ENCODE assay signal across 13 cellular contexts in genomic region chr2:181876614-181877063, GRCh38. TPM values are rescaled to one million over a fixed set of nuclear protein-coding genes. Genes with fewer than 3 reads are reported as not detected.
DNase-seq lines count a peak whose midpoint lies in the region; ATAC-seq and TF ChIP-seq lines count a peak whose summit lies in the region.
"Had no signal": no experiment of that assay in that cellular context is flagged by ENCODE, and none has a peak within 500 bp of the region (broad histone marks: within the 10 kb centered on the region; RNA-seq: fewer than 3 reads in every experiment).

No MANE protein-coding gene starts in this region.

- CTCF ChIA-PET in activated CD4-positive, alpha-beta T cell treated with anti-CD3 and anti-CD28 coated beads for 36 hours (lab: Charles Lee): interaction anchor here (1.5 kb wide), 1 partner anchor 13 kb away, joined by 3 read pairs; no protein-coding TSS in a partner anchor

- no peak overlapping the region for H3K4me3 ChIP-seq in upper lobe of left lung
- no peak overlapping the region for H3K4me3 ChIP-seq in uterus
- H3K4me3 ChIP-seq: tibial artery had no signal

- TF ChIP-seq POLR2A in upper lobe of left lung (IDR thresholded peaks at IDR 0.05) (no peak), uterus (IDR thresholded peaks at IDR 0.05) (no peak)

- H3K27ac Mint-ChIP-seq in activated CD4-positive, alpha-beta T cell treated with anti-CD3 and anti-CD28 coated beads for 36 hours: no peak overlapping the region
- H3K27ac Mint-ChIP-seq: activated T-helper 2 cell treated with anti-CD3 and anti-CD28 coated beads, Interferon-gamma antibody, Interleukin-2, Interleukin-4, amounts not matched to agents 10 μg/mL and 5 μg/mL and 100 μg/mL, durations not matched to agents 14 hours and 24 hours and 36 hours had no signal

- TF ChIP-seq EP300 in upper lobe of left lung (IDR thresholded peaks at IDR 0.05): no peak

- no peak overlapping the region for H3K4me3 Mint-ChIP-seq in activated CD4-positive, alpha-beta T cell treated with anti-CD3 and anti-CD28 coated beads for 36 hours

- no peak for TF ChIP-seq CTCF in upper lobe of left lung (IDR thresholded peaks at IDR 0.05)
- TF ChIP-seq CTCF in uterus (IDR thresholded peaks at IDR 0.05): no peak

- H3K4me1 ChIP-seq in upper lobe of left lung (peaks cover 0 to 6% (median 0%) of the 10 kb centered on the region in 4 donors), uterus (no peaks in the 10 kb centered on the region)

- POLR2A ChIA-PET in activated CD4-positive, alpha-beta T cell treated with anti-CD3 and anti-CD28 coated beads for 36 hours (lab: Charles Lee): no interaction called here

- no peaks in the 10 kb centered on the region for H3K4me1 Mint-ChIP-seq in activated CD4-positive, alpha-beta T cell treated with anti-CD3 and anti-CD28 coated beads for 36 hours

- H3K36me3 Mint-ChIP-seq in activated CD4-positive, alpha-beta T cell treated with anti-CD3 and anti-CD28 coated beads for 36 hours (ENCODE audit: low read depth): no peaks in the 10 kb centered on the region

- WGBS in upper lobe of left lung, 2 donors: 26 to 41% methylated on average over 2 of the region's 2 CpGs

- H3K9me3 ChIP-seq in upper lobe of left lung (no peaks in the 10 kb centered on the region), uterus (no peaks in the 10 kb centered on the region)
- H3K9me3 ChIP-seq: tibial artery had no signal

- H3K36me3 ChIP-seq in upper lobe of left lung (no peaks in the 10 kb centered on the region), uterus (no peaks in the 10 kb centered on the region)
- H3K36me3 ChIP-seq: tibial artery, WERI-Rb-1 had no signal

- no peaks in the 10 kb centered on the region for H3K9me3 Mint-ChIP-seq in activated CD4-positive, alpha-beta T cell treated with anti-CD3 and anti-CD28 coated beads for 36 hours (ENCODE audit: low read depth)
- H3K9me3 Mint-ChIP-seq: activated T-helper 2 cell treated with anti-CD3 and anti-CD28 coated beads, Interferon-gamma antibody, Interleukin-2, Interleukin-4, amounts not matched to agents 10 μg/mL and 5 μg/mL and 100 μg/mL, durations not matched to agents 14 hours and 24 hours and 36 hours had no signal

- intact Hi-C loops in activated CD4-positive, alpha-beta T cell treated with anti-CD3 and anti-CD28 coated beads for 36 hours (cut with DNase I, micrococcal nuclease): no loop called here
- intact Hi-C loops in uterus (cut with DNase I; ENCODE audit: low total_unique reads): no loop called here

- no peak overlapping the region for H3K27ac ChIP-seq in upper lobe of left lung
- H3K27ac ChIP-seq in uterus: no peak overlapping the region
- H3K27ac ChIP-seq: tibial artery, WERI-Rb-1 had no signal

- peak; percentile 44 for ATAC-seq in activated CD4-positive, alpha-beta T cell treated with anti-CD3 and anti-CD28 coated beads for 36 hours
- ATAC-seq in upper lobe of left lung (ENCODE audit: low FRiP score in 2 of 2): peak; percentile 34 to 85
- ATAC-seq in GM18861 (IDR thresholded peaks at IDR 0.05; ENCODE audit: unreplicated experiment): no peak

- H3K27me3 ChIP-seq in upper lobe of left lung (no peaks in the 10 kb centered on the region), uterus (no peaks in the 10 kb centered on the region)
- H3K27me3 ChIP-seq: tibial artery had no signal

- DNase-seq in activated CD4-positive, alpha-beta T cell treated with anti-CD3 and anti-CD28 coated beads for 36 hours: no peak
- no peak for DNase-seq in activated CD4-positive, alpha-beta T cell treated with anti-CD3 and anti-CD28 coated beads, Interleukin-2, amount 50 U/mL, for 48 hours
- peak; percentile 13 to 68 for DNase-seq in SW 1271 (lab: John Stamatoyannopoulos, UW)
- peak; percentile 23 for DNase-seq in glomerular visceral epithelial cell (ENCODE audit: extremely low spot score)
- peak in 1 of 2 donors; percentile 24 for DNase-seq in upper lobe of left lung
- no peak for DNase-seq in anterior cingulate cortex (lab: John Stamatoyannopoulos, UW)
- DNase-seq in uterus: no peak
- DNase-seq: occipital lobe; stimulated activated CD4-positive, alpha-beta T cell treated with anti-CD3 and anti-CD28 coated beads, Interleukin-4, amount 100 ng/mL, for 4 hours; tibial artery; WERI-Rb-1 had no signal

- H3K27me3 Mint-ChIP-seq in activated CD4-positive, alpha-beta T cell treated with anti-CD3 and anti-CD28 coated beads for 36 hours: no peaks in the 10 kb centered on the region

RNA-seq across cellular contexts. Expression of gene ITPRID2, which starts 14.9 kb away (rescaled TPM):
- total RNA-seq in activated CD4-positive, alpha-beta T cell treated with anti-CD3 and anti-CD28 coated beads for 36 hours: 10 to 100 TPM; 34.9 to 51.8 TPM
- total RNA-seq in upper lobe of left lung (100 to 1,000 TPM; 125 to 770 (median 214) TPM), uterus (100 to 1,000 TPM in 2 of 4 donors, 10 to 100 TPM in 2; 84.5 to 159 (median 114) TPM)

Comparison
In these comparisons a context has a peak if more than half of its experiments do, and no peak if none do; other contexts are left out.
1. DNase-seq: peak in SW 1271 (2 of 2) and glomerular visceral epithelial cell (single experiment); none in activated CD4-positive, alpha-beta T cell treated with anti-CD3 and anti-CD28 coated beads for 36 hours (single experiment), activated CD4-positive, alpha-beta T cell treated with anti-CD3 and anti-CD28 coated beads, Interleukin-2, amount 50 U/mL, for 48 hours (0 of 2), anterior cingulate cortex (0 of 58) and uterus (0 of 2).